17 cellular contexts compared by ENCODE assay signal in genomic region chr15:77904436-77904821, GRCh38.
"Had no signal": no experiment of that assay in that cellular context is flagged by ENCODE, and none has a peak within 500 bp of the region (broad histone marks: within the 10 kb centered on the region; RNA-seq: fewer than 3 reads in every experiment).

No MANE protein-coding gene starts in this region.

- H3K27me3 ChIP-seq: ascending aorta, right atrium auricular region had no signal

- H3K4me3 ChIP-seq: ascending aorta, esophagus squamous epithelium, prostate gland, right atrium auricular region, SK-N-MC, smooth muscle cell had no signal

- H3K36me3 ChIP-seq: ascending aorta, esophagus squamous epithelium, prostate gland, right atrium auricular region, WERI-Rb-1 had no signal

- DNase-seq: activated CD4-positive, alpha-beta memory T cell treated with anti-CD3 and anti-CD28 coated beads for 36 hours; activated CD4-positive, alpha-beta T cell treated with anti-CD3 and anti-CD28 coated beads for 4 hours; activated naive CD4-positive, alpha-beta T cell treated with Interleukin-2 at 50 U/mL for 16 hours; activated T-cell treated with anti-CD3 and anti-CD28 coated beads for 4 hours; cortex of kidney; effector CD4-positive, alpha-beta T cell; esophagus squamous epithelium; mammary epithelial cell; nephron progenitor cell; stimulated activated CD4-positive, alpha-beta T cell treated with anti-CD3 and anti-CD28 coated beads, Interleukin-4, amount 100 ng/mL, for 24 hours; WERI-Rb-1 had no signal

- ATAC-seq: stimulated activated memory B cell treated with anti-CD40 and anti-IgM and Interleukin-4, amounts not matched to agents 10 μg/mL and 1 μg/mL and 100 μg/mL, for 72 hours had no signal

- H3K9me3 ChIP-seq: ascending aorta, esophagus squamous epithelium, prostate gland, right atrium auricular region had no signal

- H3K27ac ChIP-seq: ascending aorta, esophagus squamous epithelium, prostate gland, right atrium auricular region, SK-N-MC, WERI-Rb-1 had no signal

- H3K4me1 ChIP-seq: prostate gland, right atrium auricular region had no signal
